Comparison of ENCODE assay signal across 14 cellular contexts in the genomic region with DNA sequence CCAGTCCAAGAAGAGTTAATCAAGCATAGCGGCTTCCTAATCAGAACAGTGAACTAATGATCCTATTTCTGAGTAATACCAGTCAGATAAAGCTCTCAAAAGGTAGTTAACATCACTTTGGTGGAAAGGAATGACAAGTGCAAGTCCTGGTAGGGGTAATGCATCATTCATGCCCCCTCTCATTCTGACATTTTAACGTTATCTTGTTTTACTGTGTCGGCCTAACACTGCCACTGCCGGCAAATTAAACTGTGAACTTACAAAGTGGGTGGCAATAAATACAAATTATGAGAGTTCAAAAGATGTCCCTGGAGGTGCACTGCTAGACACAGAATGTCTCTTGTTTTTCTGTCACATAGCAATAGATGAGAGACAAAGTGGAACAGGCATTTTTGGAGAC.
"Had no signal": no experiment of that assay in that cellular context is flagged by ENCODE, and none has a peak within 500 bp of the region (broad histone marks: within the 10 kb centered on the region; RNA-seq: fewer than 3 reads in every experiment).

No MANE protein-coding gene starts in this region.

- ATAC-seq: left colon; stimulated activated naive CD8-positive, alpha-beta T cell treated with anti-CD3 and anti-CD28 coated beads, Interleukin-15, amount 100 ng/mL, for 72 hours had no signal

- DNase-seq: activated CD4-positive, alpha-beta T cell treated with anti-CD3 and anti-CD28 coated beads for 48 hours; amygdala; brain microvascular endothelial cell; cerebellar nuclear complex; dermis blood vessel endothelial cell; glutamatergic neuron; left colon; nephron progenitor cell; ovary; stimulated activated CD4-positive, alpha-beta T cell treated with anti-CD3 and anti-CD28 coated beads, Interleukin-4, amount 100 ng/mL, for 1 hour; stimulated activated CD8-positive, alpha-beta memory T cell treated with anti-CD3 and anti-CD28 coated beads, Interleukin-4, amount 100 ng/mL, for 48 hours; stimulated activated naive CD8-positive, alpha-beta T cell treated with anti-CD3 and anti-CD28 coated beads, Interleukin-15, amount 100 ng/mL, for 72 hours; T-helper 1 cell had no signal

- H3K36me3 ChIP-seq: brain microvascular endothelial cell, ovary, thoracic aorta had no signal

- H3K27me3 ChIP-seq: brain microvascular endothelial cell, ovary had no signal

- H3K9me3 ChIP-seq: ovary, thoracic aorta had no signal

- H3K27ac ChIP-seq: brain microvascular endothelial cell, ovary, thoracic aorta had no signal

- H3K4me3 ChIP-seq: ovary, thoracic aorta had no signal
